9 cellular contexts compared by ENCODE assay signal in genomic region chr1:26828352-26829093, GRCh38. TPM values are rescaled to one million over a fixed set of nuclear protein-coding genes. Genes with fewer than 3 reads are reported as not detected.
A peak's percentile ranks its signal among the peaks of the same experiment; 100 is the strongest.
DNase-seq lines count a peak whose midpoint lies in the region; ATAC-seq and TF ChIP-seq lines count a peak whose summit lies in the region.
"Had no signal": no experiment of that assay in that cellular context is flagged by ENCODE, and none has a peak within 500 bp of the region (broad histone marks: within the 10 kb centered on the region; RNA-seq: fewer than 3 reads in every experiment).

No MANE protein-coding gene starts in this region.

- H3K4me2 ChIP-seq in HCT116 (ENCODE audit: low read length) = peak overlapping the region; percentile 37; the same call in 1 of the 2 replicates

- no peak overlapping the region for H3K9ac ChIP-seq in HCT116 (ENCODE audit: low read length)
- peak overlapping the region in 2 of 3 donors; percentile 32 to 57 for H3K9ac ChIP-seq in skeletal muscle tissue (ENCODE audit: low read depth in 1 of 3, low read length in 3 of 3)

- H3K36me3 ChIP-seq in HCT116 (ENCODE audit: control insufficient read depth in 1 of 2, insufficient read depth in 2 of 2, low read length in 2 of 2) (peaks cover 14 to 25% of the 10 kb centered on the region in 2 experiments), skeletal muscle tissue (ENCODE audit: control insufficient read depth in 3 of 3, insufficient read depth in 3 of 3, low read length in 3 of 3) (peaks cover 17 to 23% (median 18%) of the 10 kb centered on the region in 3 donors)

- H2AFZ ChIP-seq in HCT116 (ENCODE audit: low read depth, low read length, poor library complexity, severe bottlenecking) = no peak overlapping the region

- no peaks in the 10 kb centered on the region for H3K9me2 ChIP-seq in HCT116 (ENCODE audit: insufficient read depth)

- TF ChIP-seq RAD21 in HCT116 (IDR thresholded peaks at IDR 0.05; ENCODE audit: low read depth) = no peak

- TF ChIP-seq POLR2A in HCT116 (IDR thresholded peaks at IDR 0.05; ENCODE audit: borderline replicate concordance, extremely low read depth, insufficient read depth, insufficient read length) = no peak

- peaks cover 23 to 43% of the 10 kb centered on the region in 2 experiments for H3K4me1 ChIP-seq in HCT116 (ENCODE audit: control insufficient read depth in 1 of 2, insufficient read depth in 2 of 2, low read length in 2 of 2)
- H3K4me1 ChIP-seq in skeletal muscle tissue (ENCODE audit: control insufficient read depth in 3 of 3, insufficient read depth in 3 of 3, low read length in 3 of 3) = peaks cover 25 to 32% (median 27%) of the 10 kb centered on the region in 3 donors

- H3K27me3 ChIP-seq in HCT116 (ENCODE audit: insufficient read depth, low read length) = no peaks in the 10 kb centered on the region
- no peaks in the 10 kb centered on the region for H3K27me3 ChIP-seq in skeletal muscle tissue (ENCODE audit: control insufficient read depth in 3 of 3, insufficient read depth in 3 of 3, low read length in 3 of 3)

- no peak for TF ChIP-seq CTCF in HCT116 (IDR thresholded peaks at IDR 0.05 in 2 of 3, conservative IDR thresholded peaks at IDR 0.05 in 1 of 3; ENCODE audit: borderline replicate concordance in 1 of 3, insufficient read depth in 1 of 3, low read depth in 2 of 3, low read length in 2 of 3)

- no peak overlapping the region for H3K27ac ChIP-seq in HCT116 (ENCODE audit: low read depth, low read length)
- no peak overlapping the region for H3K27ac ChIP-seq in skeletal muscle tissue (ENCODE audit: low read depth, low read length)

- CTCF ChIA-PET in HCT116 (lab: Charles Lee) = no interaction called here

- TSS peak; percentile 21 for BruUV-seq in HCT116 (replicated peaks; lab: Mats Ljungman, UMichigan)

- H3K79me2 ChIP-seq in HCT116 (ENCODE audit: insufficient read depth, low read length) = peaks cover 54% of the 10 kb centered on the region

- RAD21 ChIA-PET in HCT116 (lab: Charles Lee; ENCODE audit: low non-redundant PET in 1 of 2, low total read pairs in 2 of 2, uncharacterized antibody in 2 of 2, unreplicated experiment in 2 of 2) = no interaction called here

- ATAC-seq in HCT116 (no peak), HG03045 (IDR thresholded peaks at IDR 0.05; ENCODE audit: unreplicated experiment) (no peak)

- intact Hi-C loops in HCT116 (cut with micrococcal nuclease) (no loop called here), head of caudate nucleus (cut with DNase I) (no loop called here)

- H4K20me1 ChIP-seq in HCT116 (ENCODE audit: insufficient read depth) = no peaks in the 10 kb centered on the region

- DNase-seq in HCT116 (ENCODE audit: low read depth, low spot score) (no peak), UCSD-AML1 (lab: John Stamatoyannopoulos, UW; ENCODE audit: unreplicated experiment) (peak; percentile 20), head of caudate nucleus (peak in 24 of 42 donors; percentile 27 to 59 (median 40)), NCI-H2081 (lab: John Stamatoyannopoulos, UW) (no peak), NCI-H446 treated with DMSO at 0.1 percent for 48 hours (lab: John Stamatoyannopoulos, UW) (no peak), NCI-H82 treated with DMSO at 0.1 percent for 48 hours (lab: John Stamatoyannopoulos, UW; ENCODE audit: unreplicated experiment) (no peak)
- DNase-seq: GOT3 had no signal

- H3K4me3 ChIP-seq in HCT116 (replicated peaks in 1 of 2; ENCODE audit: low read depth in 1 of 2, low read length in 2 of 2) (no peak overlapping the region), skeletal muscle tissue (ENCODE audit: low read length in 3 of 3) (no peak overlapping the region)

- H3K9me3 ChIP-seq in HCT116 (ENCODE audit: control insufficient read depth in 1 of 2, insufficient read depth in 1 of 2, low read depth in 1 of 2, low read length in 2 of 2) (no peaks in the 10 kb centered on the region), skeletal muscle tissue (ENCODE audit: control insufficient read depth in 3 of 3, low read length in 3 of 3) (no peaks in the 10 kb centered on the region)

- POLR2A ChIA-PET in HCT116 (lab: Charles Lee) = no interaction called here

TF ChIP-seq in HCT116, 20 proteins besides CTCF, POLR2A, EP300 and RAD21:
- no peak for TF ChIP-seq POLR2AphosphoS5 (IDR thresholded peaks at IDR 0.05; ENCODE audit: low read depth, low read length)
- TF ChIP-seq JUND (IDR thresholded peaks at IDR 0.05) = no peak
- no peak for TF ChIP-seq SRF (IDR thresholded peaks at IDR 0.05; ENCODE audit: low read depth)
- TF ChIP-seq ZBTB33 (IDR thresholded peaks at IDR 0.05; ENCODE audit: extremely low read depth, insufficient replicate concordance, low read length) = no peak
- no peak for TF ChIP-seq SIN3A (IDR thresholded peaks at IDR 0.05; ENCODE audit: low read depth)
- TF ChIP-seq ELF1 (IDR thresholded peaks at IDR 0.05; ENCODE audit: borderline replicate concordance, low read depth) = no peak
- no peak for TF ChIP-seq ZFX (IDR thresholded peaks at IDR 0.05)
- no peak for TF ChIP-seq EZH2 (IDR thresholded peaks at IDR 0.05)
- TF ChIP-seq EZH2phosphoT487 (IDR thresholded peaks at IDR 0.05; ENCODE audit: borderline replicate concordance) = no peak
- no peak for TF ChIP-seq FOSL1 (IDR thresholded peaks at IDR 0.05; ENCODE audit: low read depth)
- TF ChIP-seq EGR1 (IDR thresholded peaks at IDR 0.05; ENCODE audit: low read depth) = no peak
- no peak for TF ChIP-seq CEBPB (IDR thresholded peaks at IDR 0.05; ENCODE audit: low read depth)
- TF ChIP-seq REST (IDR thresholded peaks at IDR 0.05; ENCODE audit: low read depth) = no peak
- TF ChIP-seq SP1 (IDR thresholded peaks at IDR 0.05; ENCODE audit: low read depth) = no peak
- TF ChIP-seq TCF7L2 (IDR thresholded peaks at IDR 0.05; ENCODE audit: borderline replicate concordance, extremely low read depth, insufficient read depth, insufficient read length) = no peak
- no peak for TF ChIP-seq ATF3 (IDR thresholded peaks at IDR 0.05)
- no peak for TF ChIP-seq YY1 (IDR thresholded peaks at IDR 0.05; ENCODE audit: extremely low read depth, insufficient replicate concordance, low read depth, low read length)
- TF ChIP-seq MAX (IDR thresholded peaks at IDR 0.05) = no peak

RNA-seq across cellular contexts. Expression of gene ZDHHC18, which starts 2.0 kb away (rescaled TPM):
- total RNA-seq in HCT116 (2021; ENCODE audit: unreplicated experiment) (24.4 TPM), skeletal muscle tissue (3.7 TPM)
- 30.7 and 39.9 TPM in 2 replicates for polyA plus RNA-seq in HCT116 (2012)

RNA-seq across cellular contexts. Expression of gene SFN, which starts 34.4 kb away (rescaled TPM):
- total RNA-seq in HCT116 (2021; ENCODE audit: unreplicated experiment) (245 TPM), skeletal muscle tissue (not detected)
- 354 and 441 TPM in 2 replicates for polyA plus RNA-seq in HCT116 (2012)

RNA-seq across cellular contexts. Expression of gene PIGV, which starts 40.8 kb away (rescaled TPM):
- 13.2 TPM for total RNA-seq in HCT116 (2021; ENCODE audit: unreplicated experiment)
- polyA plus RNA-seq in HCT116 (2012) = 13.8 and 16.8 TPM in 2 replicates
- total RNA-seq in skeletal muscle tissue = 5.2 TPM

Comparison
In these comparisons a context has a peak if more than half of its experiments do, and no peak if none do; other contexts are left out.
1. DNase-seq: peak in UCSD-AML1 (single experiment) and head of caudate nucleus (24 of 42); none in HCT116 (single experiment), NCI-H2081 (0 of 2), NCI-H446 treated with DMSO at 0.1 percent for 48 hours (single experiment) and NCI-H82 treated with DMSO at 0.1 percent for 48 hours (single experiment).
2. RNA of gene SFN, which starts 34.4 kb away (total RNA-seq): 245 TPM in HCT116 (single experiment); not detected in skeletal muscle tissue (single experiment); every median in the first group is over 100 times any median in the second.